Comparison of ENCODE assay signal across 28 cellular contexts in genomic region chr9:129209580-129209979, GRCh38. TPM values are rescaled to one million over a fixed set of nuclear protein-coding genes. Genes with fewer than 3 reads are reported as not detected.
A peak's percentile ranks its signal among the peaks of the same experiment; 100 is the strongest.
DNase-seq lines count a peak whose midpoint lies in the region; ATAC-seq, FAIRE-seq and TF ChIP-seq lines count a peak whose summit lies in the region.
"Had no signal": no experiment of that assay in that cellular context is flagged by ENCODE, and none has a peak within 500 bp of the region (broad histone marks: within the 10 kb centered on the region; RNA-seq: fewer than 3 reads in every experiment).

No MANE protein-coding gene starts in this region.

- H3K9me3 Mint-ChIP-seq in activated naive CD8-positive, alpha-beta T cell (ENCODE audit: low read depth): no peaks in the 10 kb centered on the region
- no peaks in the 10 kb centered on the region for H3K9me3 Mint-ChIP-seq in activated naive CD8-positive, alpha-beta T cell treated with anti-CD3 and anti-CD28 coated beads for 36 hours
- H3K9me3 Mint-ChIP-seq in activated naive CD8-positive, alpha-beta T cell treated with anti-CD3 and anti-CD28 coated beads, Interleukin-2, amount 50 U/mL, for 24 hours: no peaks in the 10 kb centered on the region
- H3K9me3 Mint-ChIP-seq: CD8-positive, alpha-beta memory T cell; immature natural killer cell; naive B cell had no signal

- H3K9ac ChIP-seq in iPS-20b (ENCODE audit: low read depth, low read length): peak overlapping the region; percentile 80; the same call in 1 of the 2 replicates

- no peaks in the 10 kb centered on the region for H3K36me3 ChIP-seq in iPS-20b (ENCODE audit: insufficient read depth, low read depth, low read length)
- H3K36me3 ChIP-seq: breast epithelium had no signal

- FAIRE-seq in H54 (lab: Jason Lieb, UNC): no peak
- FAIRE-seq: A204.1, GM19239 had no signal

- peak overlapping the region; percentile 77 for H3K4me3 ChIP-seq in iPS-20b (ENCODE audit: low read length)
- H3K4me3 ChIP-seq: breast epithelium, skin epidermis had no signal

- peaks cover 2% of the 10 kb centered on the region for H3K36me3 Mint-ChIP-seq in activated naive CD8-positive, alpha-beta T cell
- peaks cover 2% of the 10 kb centered on the region for H3K36me3 Mint-ChIP-seq in activated naive CD8-positive, alpha-beta T cell treated with anti-CD3 and anti-CD28 coated beads for 36 hours
- no peaks in the 10 kb centered on the region for H3K36me3 Mint-ChIP-seq in activated naive CD8-positive, alpha-beta T cell treated with anti-CD3 and anti-CD28 coated beads, Interleukin-2, amount 50 U/mL, for 24 hours (ENCODE audit: low read depth)
- H3K36me3 Mint-ChIP-seq: CD8-positive, alpha-beta memory T cell; immature natural killer cell; naive B cell had no signal

- H3K27me3 ChIP-seq in iPS-20b (ENCODE audit: insufficient read depth, low read length): no peaks in the 10 kb centered on the region
- H3K27me3 ChIP-seq: breast epithelium had no signal

- peak overlapping the region; percentile 50 for H3K27ac Mint-ChIP-seq in activated naive CD8-positive, alpha-beta T cell
- H3K27ac Mint-ChIP-seq in activated naive CD8-positive, alpha-beta T cell treated with anti-CD3 and anti-CD28 coated beads for 36 hours: no peak overlapping the region
- peak overlapping the region; percentile 89 for H3K27ac Mint-ChIP-seq in activated naive CD8-positive, alpha-beta T cell treated with anti-CD3 and anti-CD28 coated beads, Interleukin-2, amount 50 U/mL, for 24 hours
- H3K27ac Mint-ChIP-seq: immature natural killer cell, naive B cell had no signal

- H3K4me3 Mint-ChIP-seq in activated naive CD8-positive, alpha-beta T cell: peak overlapping the region; percentile 80
- H3K4me3 Mint-ChIP-seq in activated naive CD8-positive, alpha-beta T cell treated with anti-CD3 and anti-CD28 coated beads for 36 hours: no peak overlapping the region
- H3K4me3 Mint-ChIP-seq in activated naive CD8-positive, alpha-beta T cell treated with anti-CD3 and anti-CD28 coated beads, Interleukin-2, amount 50 U/mL, for 24 hours: no peak overlapping the region

- no peak for DNase-seq in activated naive CD8-positive, alpha-beta T cell treated with anti-CD3 and anti-CD28 coated beads for 36 hours
- no peak for DNase-seq in activated naive CD8-positive, alpha-beta T cell treated with anti-CD3 and anti-CD28 coated beads, Interleukin-2, amount 50 U/mL, for 24 hours
- DNase-seq in renal cortical epithelial cell (ENCODE audit: low read depth): peak; percentile 43
- no peak for DNase-seq in NCI-H1417 (lab: John Stamatoyannopoulos, UW)
- DNase-seq in H54 (ENCODE audit: insufficient read length, low spot score): no peak
- DNase-seq: activated CD4-positive, alpha-beta T cell treated with anti-CD3 and anti-CD28 coated beads for 4 hours; activated T-cell treated with anti-CD3 and anti-CD28 coated beads, Interleukin-2, amount 50 U/mL, for 1 hour; CD8-positive, alpha-beta memory T cell; DMS153; GDM1; immature natural killer cell; naive B cell; NCI-H1105 treated with DMSO at 0.1 percent for 48 hours; NCI-H2029; NCI-H2227 treated with DMSO at 0.1 percent for 48 hours; NCI-H526 treated with DMSO at 0.1 percent for 48 hours; SHP77; trophoblast cell had no signal

- no peaks in the 10 kb centered on the region for H3K27me3 Mint-ChIP-seq in activated naive CD8-positive, alpha-beta T cell
- no peaks in the 10 kb centered on the region for H3K27me3 Mint-ChIP-seq in activated naive CD8-positive, alpha-beta T cell treated with anti-CD3 and anti-CD28 coated beads for 36 hours
- H3K27me3 Mint-ChIP-seq in activated naive CD8-positive, alpha-beta T cell treated with anti-CD3 and anti-CD28 coated beads, Interleukin-2, amount 50 U/mL, for 24 hours: no peaks in the 10 kb centered on the region
- H3K27me3 Mint-ChIP-seq: CD8-positive, alpha-beta memory T cell had no signal

- peaks cover 37% of the 10 kb centered on the region for H3K4me1 Mint-ChIP-seq in activated naive CD8-positive, alpha-beta T cell (ENCODE audit: low read depth)
- peaks cover 32% of the 10 kb centered on the region for H3K4me1 Mint-ChIP-seq in activated naive CD8-positive, alpha-beta T cell treated with anti-CD3 and anti-CD28 coated beads for 36 hours
- peaks cover 35% of the 10 kb centered on the region for H3K4me1 Mint-ChIP-seq in activated naive CD8-positive, alpha-beta T cell treated with anti-CD3 and anti-CD28 coated beads, Interleukin-2, amount 50 U/mL, for 24 hours

- H3K4me1 ChIP-seq in iPS-20b (ENCODE audit: insufficient read depth, low read length): peaks cover 19% of the 10 kb centered on the region
- H3K4me1 ChIP-seq: breast epithelium had no signal

- no peak for ATAC-seq in activated naive CD8-positive, alpha-beta T cell treated with anti-CD3 and anti-CD28 coated beads, Interleukin-2, amount 50 U/mL, for 24 hours
- ATAC-seq in GM21423 (IDR thresholded peaks at IDR 0.05; ENCODE audit: unreplicated experiment): no peak
- ATAC-seq: left lobe of liver, Panc1 had no signal

- H3K27ac ChIP-seq in iPS-20b (ENCODE audit: low read length): peak overlapping the region; percentile 44
- H3K27ac ChIP-seq: breast epithelium, HL-60, skin epidermis had no signal

- no peaks in the 10 kb centered on the region for H3K9me3 ChIP-seq in iPS-20b (ENCODE audit: insufficient read depth, low read depth, low read length)
- H3K9me3 ChIP-seq: breast epithelium had no signal

- TF ChIP-seq POLR2A in H54 (IDR thresholded peaks at IDR 0.05; ENCODE audit: low read depth, low read length): no peak

RNA-seq across cellular contexts. Expression of gene IER5L, which starts 31.5 kb away (rescaled TPM):
- 1 to 10 TPM; 1.1 to 1.2 TPM for total RNA-seq in activated naive CD8-positive, alpha-beta T cell treated with anti-CD3 and anti-CD28 coated beads for 36 hours
- 17.4 and 40.6 TPM in 2 replicates for total RNA-seq in renal cortical epithelial cell
